In the genomic region with DNA sequence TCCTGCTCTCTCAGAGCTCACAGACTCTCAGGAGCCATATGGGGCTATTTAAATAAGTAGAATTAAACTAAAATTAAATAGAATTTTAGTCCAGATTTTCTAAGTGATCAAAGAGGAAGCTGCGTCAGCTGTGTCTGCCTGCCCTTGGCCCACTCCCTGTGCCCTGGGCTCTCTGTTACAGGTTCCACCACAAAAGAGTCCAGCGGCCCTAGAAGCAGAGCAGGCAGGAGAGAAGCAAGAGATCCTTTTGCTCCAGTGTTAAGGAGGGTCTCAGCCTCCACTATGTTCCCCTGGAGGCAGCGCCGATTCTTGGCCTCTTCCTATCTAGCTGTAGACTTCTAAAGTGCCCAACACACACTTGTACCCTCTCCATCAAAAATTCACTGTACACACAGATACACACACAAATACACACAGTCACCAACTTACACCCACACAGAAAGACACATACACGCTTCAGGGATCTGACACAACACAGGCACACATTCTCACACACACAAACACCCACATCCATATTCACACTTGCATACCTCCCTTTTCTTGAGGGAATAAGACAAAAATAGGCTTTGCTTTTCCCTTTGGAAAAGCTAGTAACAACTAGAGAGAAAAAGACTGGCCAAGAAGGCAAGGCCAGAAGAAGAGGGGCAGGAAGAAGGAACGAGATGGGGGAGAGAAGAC, we compare ENCODE assay signal across 11 cellular contexts. TPM values are rescaled to one million over a fixed set of nuclear protein-coding genes. Genes with fewer than 3 reads are reported as not detected.
DNase-seq lines count a peak whose midpoint lies in the region; ATAC-seq, FAIRE-seq and TF ChIP-seq lines count a peak whose summit lies in the region.
"Had no signal": no experiment of that assay in that cellular context is flagged by ENCODE, and none has a peak within 500 bp of the region (broad histone marks: within the 10 kb centered on the region; RNA-seq: fewer than 3 reads in every experiment).

No MANE protein-coding gene starts in this region.

- BruUV-seq in HepG2 (replicated peaks; lab: Mats Ljungman, UMichigan), result no TSS peak

- WGBS in HepG2 (ENCODE audit: low lambda C conversion rate), result 37% methylated on average over 6 of the region's 6 CpGs

- peaks cover 7% of the 10 kb centered on the region for H3K79me2 ChIP-seq in HepG2 (ENCODE audit: insufficient read depth, low read length)

- POLR2A ChIA-PET in HepG2 (lab: Yijun Ruan, JAX), result interaction anchor here (1.1 to 1.3 kb wide), 4 partner anchors 15 to 166 kb away, joined by 3 read pairs; a partner anchor contains a TSS

- H3K27me3 Mint-ChIP-seq in activated T-cell treated with anti-CD3 and anti-CD28 coated beads, Interleukin-2, amount 50 U/mL, for 4 hours (ENCODE audit: low read depth), result no peaks in the 10 kb centered on the region
- H3K27me3 Mint-ChIP-seq in activated T-helper 1 cell treated with anti-CD3 and anti-CD28 coated beads, Interleukin-12 subunit alpha, Interleukin-12 subunit beta, Interleukin-2, Interleukin-4 antibody, amounts not matched to agents 30 ng/mL and 10 ng/mL and 1 ng/mL, durations not matched to agents 14 hours and 24 hours and 36 hours (ENCODE audit: insufficient read depth), result no peaks in the 10 kb centered on the region

- no peak for TF ChIP-seq POLR2A in HepG2 (IDR thresholded peaks at IDR 0.05; ENCODE audit: insufficient read depth in 1 of 2, low read depth in 2 of 2, low read length in 2 of 2)

- H3K27ac Mint-ChIP-seq in activated T-helper 1 cell treated with anti-CD3 and anti-CD28 coated beads, Interleukin-12 subunit alpha, Interleukin-12 subunit beta, Interleukin-2, Interleukin-4 antibody, amounts not matched to agents 30 ng/mL and 10 ng/mL and 1 ng/mL, durations not matched to agents 14 hours and 24 hours and 36 hours, result peak overlapping the region; percentile 95

- H3K4me1 ChIP-seq in HepG2 (ENCODE audit: insufficient read depth, low read length) (peaks cover 50% of the 10 kb centered on the region), thoracic aorta (ENCODE audit: control insufficient read depth in 1 of 2, low read depth in 2 of 2) (peaks cover 28 to 42% of the 10 kb centered on the region in 2 donors)

- H3K9ac ChIP-seq in HepG2 (ENCODE audit: insufficient read depth, low read depth, low read length), result no peak overlapping the region

- TF ChIP-seq EP300 in HepG2 (IDR thresholded peaks at IDR 0.05; ENCODE audit: low read depth in 2 of 2, low read length in 2 of 2) (no peak), HepG2 (CRISPR knock-in tag; IDR thresholded peaks at IDR 0.05; ENCODE audit: borderline replicate concordance) (no peak)

- peak overlapping the region; percentile 87 for H3K4me2 ChIP-seq in HepG2 (ENCODE audit: low read depth, low read length)

- H2AFZ ChIP-seq in HepG2 (ENCODE audit: low read length), result peak overlapping the region; percentile 7

- no peaks in the 10 kb centered on the region for H3K36me3 ChIP-seq in HepG2 (replicated peaks in 1 of 2; ENCODE audit: control insufficient read depth in 1 of 2, insufficient read depth in 2 of 2, low read length in 2 of 2)
- H3K36me3 ChIP-seq in thoracic aorta, result no peaks in the 10 kb centered on the region
- H3K36me3 ChIP-seq: brain microvascular endothelial cell had no signal

- H3K4me1 Mint-ChIP-seq in activated T-cell treated with anti-CD3 and anti-CD28 coated beads, Interleukin-2, amount 50 U/mL, for 4 hours (ENCODE audit: low read depth), result peaks cover 60% of the 10 kb centered on the region
- peaks cover 74% of the 10 kb centered on the region for H3K4me1 Mint-ChIP-seq in activated T-helper 1 cell treated with anti-CD3 and anti-CD28 coated beads, Interleukin-12 subunit alpha, Interleukin-12 subunit beta, Interleukin-2, Interleukin-4 antibody, amounts not matched to agents 30 ng/mL and 10 ng/mL and 1 ng/mL, durations not matched to agents 14 hours and 24 hours and 36 hours (ENCODE audit: low read depth)

- in situ Hi-C loops in HepG2 (cut with HindIII; ENCODE audit: extremely low pct_ligation_motif_present, low pct_unique_long_range_greater_than_20kb) (no loop called here), ACHN (cut with HindIII; ENCODE audit: low pct_ligation_motif_present, low pct_unique_long_range_greater_than_20kb, low sequenced_read_pairs) (no loop called here)

- no peak for TF ChIP-seq CTCF in HepG2 (CRISPR knock-in tag; IDR thresholded peaks at IDR 0.05)
- no peak for TF ChIP-seq CTCF in thoracic aorta (IDR thresholded peaks at IDR 0.05)

- H3K9me3 Mint-ChIP-seq in activated T-cell treated with anti-CD3 and anti-CD28 coated beads, Interleukin-2, amount 50 U/mL, for 4 hours, result no peaks in the 10 kb centered on the region
- H3K9me3 Mint-ChIP-seq in activated T-helper 1 cell treated with anti-CD3 and anti-CD28 coated beads, Interleukin-12 subunit alpha, Interleukin-12 subunit beta, Interleukin-2, Interleukin-4 antibody, amounts not matched to agents 30 ng/mL and 10 ng/mL and 1 ng/mL, durations not matched to agents 14 hours and 24 hours and 36 hours, result no peaks in the 10 kb centered on the region

- peak overlapping the region; percentile 82 for H3K4me3 Mint-ChIP-seq in activated T-cell treated with anti-CD3 and anti-CD28 coated beads, Interleukin-2, amount 50 U/mL, for 4 hours
- H3K4me3 Mint-ChIP-seq in activated T-helper 1 cell treated with anti-CD3 and anti-CD28 coated beads, Interleukin-12 subunit alpha, Interleukin-12 subunit beta, Interleukin-2, Interleukin-4 antibody, amounts not matched to agents 30 ng/mL and 10 ng/mL and 1 ng/mL, durations not matched to agents 14 hours and 24 hours and 36 hours, result peak overlapping the region; percentile 84

- DNase-seq in activated T-cell treated with anti-CD3 and anti-CD28 coated beads, Interleukin-2, amount 50 U/mL, for 4 hours, result no peak
- DNase-seq in activated T-cell treated with anti-CD3 and anti-CD28 coated beads, Interleukin-2, amount 50 U/mL, for 1 hour, result no peak
- no peak for DNase-seq in activated T-helper 1 cell treated with anti-CD3 and anti-CD28 coated beads, Interleukin-12 subunit alpha, Interleukin-12 subunit beta, Interleukin-2, Interleukin-4 antibody, amounts not matched to agents 30 ng/mL and 10 ng/mL and 1 ng/mL, durations not matched to agents 14 hours and 24 hours and 36 hours (ENCODE audit: low spot score)
- DNase-seq in HepG2 (ENCODE audit: low spot score) (no peak), thoracic aorta (ENCODE audit: low spot score) (no peak), ACHN (no peak), HCEC 1CT (no peak)
- DNase-seq: brain microvascular endothelial cell, NCI-H1417, SW 1271 had no signal

- no peak for TF ChIP-seq RAD21 in HepG2 (CRISPR knock-in tag; IDR thresholded peaks at IDR 0.05)

- H3K36me3 Mint-ChIP-seq in activated T-cell treated with anti-CD3 and anti-CD28 coated beads, Interleukin-2, amount 50 U/mL, for 4 hours (ENCODE audit: insufficient read depth), result no peaks in the 10 kb centered on the region
- peaks cover 10% of the 10 kb centered on the region for H3K36me3 Mint-ChIP-seq in activated T-helper 1 cell treated with anti-CD3 and anti-CD28 coated beads, Interleukin-12 subunit alpha, Interleukin-12 subunit beta, Interleukin-2, Interleukin-4 antibody, amounts not matched to agents 30 ng/mL and 10 ng/mL and 1 ng/mL, durations not matched to agents 14 hours and 24 hours and 36 hours (ENCODE audit: low read depth)

- H3K4me3 ChIP-seq in HepG2 (replicated peaks in 1 of 3; ENCODE audit: insufficient read depth in 1 of 3, low read depth in 2 of 3, low read length in 3 of 3), result peak overlapping the region in 2 of 3 experiments; percentile 36 to 69; a peak in 3 of 6 replicates
- H3K4me3 ChIP-seq in thoracic aorta, result no peak overlapping the region

- H3K27ac ChIP-seq in HepG2 (ENCODE audit: extremely low read length, insufficient read depth, low read length), result no peak overlapping the region
- peak overlapping the region; percentile 38 for H3K27ac ChIP-seq in thoracic aorta

- no peak for FAIRE-seq in HepG2 (lab: Jason Lieb, UNC)

- H4K20me1 ChIP-seq in HepG2 (ENCODE audit: insufficient read depth, low read length), result no peaks in the 10 kb centered on the region

- no peak for ATAC-seq in activated T-cell treated with anti-CD3 and anti-CD28 coated beads, Interleukin-2, amount 50 U/mL, for 4 hours
- ATAC-seq in HepG2, result peak; percentile 11
- ATAC-seq in thoracic aorta (ENCODE audit: insufficient number of reproducible peaks, low FRiP score, low read depth), result no peak
- ATAC-seq in HG03139 (IDR thresholded peaks at IDR 0.05; ENCODE audit: unreplicated experiment), result no peak

- H3K9me3 ChIP-seq in HepG2 (ENCODE audit: low read length) (no peaks in the 10 kb centered on the region), thoracic aorta (no peaks in the 10 kb centered on the region)

- H3K27me3 ChIP-seq in HepG2 (ENCODE audit: control insufficient read depth in 1 of 2, insufficient read depth in 2 of 2, low read length in 2 of 2) (peaks cover 2 to 10% of the 10 kb centered on the region in 2 experiments; a peak in 2 of 5 replicates), thoracic aorta (replicated peaks; ENCODE audit: insufficient read depth) (no peaks in the 10 kb centered on the region)
- H3K27me3 ChIP-seq: brain microvascular endothelial cell had no signal

- intact Hi-C loops in activated T-helper 1 cell treated with anti-CD3 and anti-CD28 coated beads, Interleukin-12 subunit alpha, Interleukin-12 subunit beta, Interleukin-2, Interleukin-4 antibody, amounts not matched to agents 30 ng/mL and 10 ng/mL and 1 ng/mL, durations not matched to agents 14 hours and 24 hours and 36 hours (cut with micrococcal nuclease), result no loop called here
- intact Hi-C loops in HepG2 (cut with micrococcal nuclease; ENCODE audit: unreplicated experiment), result loop anchor here (5.0 kb wide), 1 partner anchor 34 kb away; no protein-coding TSS in a partner anchor

- CTCF ChIA-PET in HepG2 (lab: Yijun Ruan, JAX; ENCODE audit: low intra/inter-chr PET ratio, low total read pairs), result no interaction called here

RNA-seq across cellular contexts. Expression of a gene that starts 5.5 kb away (rescaled TPM):
- total RNA-seq in activated T-cell treated with anti-CD3 and anti-CD28 coated beads, Interleukin-2, amount 50 U/mL, for 4 hours, result 100 to 1,000 TPM; 199 to 329 (median 211) TPM
- 287 and 304 TPM in 2 replicates for total RNA-seq in activated T-helper 1 cell treated with anti-CD3 and anti-CD28 coated beads, Interleukin-12 subunit alpha, Interleukin-12 subunit beta, Interleukin-2, Interleukin-4 antibody, amounts not matched to agents 30 ng/mL and 10 ng/mL and 1 ng/mL, durations not matched to agents 14 hours and 24 hours and 36 hours
- total RNA-seq in HepG2 (2016; rRNA removed; fragmentation: Illumina TruSeq; extraction: Trizol), result 26.2 and 29.8 TPM in 2 replicates
- total RNA-seq in HepG2 (2016; cell fraction: cytosol; rRNA removed; fragmentation: Illumina TruSeq; extraction: Trizol; ENCODE audit: low read depth), result 11.3 and 13.0 TPM in 2 replicates
- total RNA-seq in HepG2 (2016; cell fraction: insoluble cytoplasmic fraction; rRNA removed; fragmentation: Illumina TruSeq; extraction: Trizol), result 22.8 and 24.5 TPM in 2 replicates
- 28.9 and 33.7 TPM in 2 replicates for total RNA-seq in HepG2 (2016; cell fraction: membrane; rRNA removed; fragmentation: Illumina TruSeq; extraction: Trizol)
- total RNA-seq in HepG2 (2016; cell fraction: nucleus; rRNA removed; fragmentation: Illumina TruSeq; extraction: Trizol), result 16.2 and 22.2 TPM in 2 replicates
- 45.9 and 48.7 TPM in 2 replicates for polyA plus RNA-seq in HepG2 (2011; rRNA removed)
- 40.8 and 45.3 TPM in 2 replicates for polyA plus RNA-seq in HepG2 (2011; cell fraction: cytosol; rRNA removed)
- polyA plus RNA-seq in HepG2 (2011; cell fraction: nucleus; rRNA removed), result 57.3 and 59.8 TPM in 2 replicates
- 52.5 and 57.8 TPM in 2 replicates for polyA plus RNA-seq in HepG2 (2012)
- 16.8 and 17.8 TPM in 2 replicates for polyA plus RNA-seq in HepG2 (2016; cell fraction: cytosol; fragmentation: Illumina TruSeq; extraction: Trizol; ENCODE audit: low read depth)
- polyA plus RNA-seq in HepG2 (2016; cell fraction: insoluble cytoplasmic fraction; fragmentation: Illumina TruSeq; extraction: Trizol; ENCODE audit: low read depth), result 26.4 and 35.7 TPM in 2 replicates
- polyA plus RNA-seq in HepG2 (2016; cell fraction: membrane; fragmentation: Illumina TruSeq; extraction: Trizol; ENCODE audit: low read depth), result 31.5 and 33.1 TPM in 2 replicates
- polyA plus RNA-seq in HepG2 (2016; cell fraction: nucleus; fragmentation: Illumina TruSeq; extraction: Trizol; ENCODE audit: insufficient read depth, low read depth), result 29.8 and 34.0 TPM in 2 replicates
- polyA minus RNA-seq in HepG2 (2011; rRNA and poly(A)+ RNA removed; ENCODE audit: low replicate concordance), result 45.2 and 73.0 TPM in 2 replicates
- polyA minus RNA-seq in HepG2 (2011; cell fraction: cytosol; rRNA and poly(A)+ RNA removed), result 45.8 and 51.1 TPM in 2 replicates
- polyA minus RNA-seq in HepG2 (2011; cell fraction: nucleus; rRNA and poly(A)+ RNA removed), result 50.0 and 60.3 TPM in 2 replicates
- total RNA-seq in thoracic aorta, result 100 to 1,000 TPM in 1 of 2 donors, 10 to 100 TPM in 1; 77.4 to 103 TPM
